ENCODE assay signal across 17 cellular contexts in the genomic region with DNA sequence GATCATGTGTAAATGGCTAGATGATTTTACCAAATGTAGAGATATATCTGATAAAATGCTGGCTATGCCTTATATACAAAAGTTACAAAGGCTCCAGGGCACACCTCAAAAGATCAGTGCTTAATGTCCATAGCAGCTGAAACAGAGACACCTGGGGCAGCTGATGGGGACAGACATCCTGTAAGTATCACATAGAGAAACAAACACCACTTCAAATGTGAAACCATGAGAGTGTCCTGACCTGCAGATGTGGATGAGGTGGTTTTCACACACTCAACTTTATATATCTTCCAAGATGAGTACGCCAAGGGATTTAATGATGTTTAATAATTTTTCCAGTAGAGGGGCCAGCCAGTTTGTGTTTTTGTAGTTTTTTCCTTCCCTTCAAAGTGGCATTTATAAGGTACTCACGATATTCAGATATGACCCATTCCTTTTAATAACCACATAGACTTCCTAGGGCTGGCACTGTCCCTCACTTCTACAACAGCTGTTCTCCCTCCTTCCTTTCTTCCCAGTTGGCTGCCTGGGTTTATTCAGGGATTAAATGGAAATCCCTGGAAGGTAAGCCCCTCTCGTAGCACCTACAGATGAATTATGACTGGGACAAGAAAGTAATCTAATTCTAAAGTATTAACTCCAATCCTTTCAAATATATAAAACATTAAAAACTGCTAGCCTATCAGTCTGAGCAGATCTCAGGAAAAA.
"Had no signal": no experiment of that assay in that cellular context is flagged by ENCODE, and none has a peak within 500 bp of the region (broad histone marks: within the 10 kb centered on the region; RNA-seq: fewer than 3 reads in every experiment).

No MANE protein-coding gene starts in this region.

- DNase-seq: activated CD4-positive, alpha-beta memory T cell treated with anti-CD3 and anti-CD28 coated beads, Interleukin-2, amount 10 ng/mL, durations not matched to agents 7 days and 5 days; activated effector memory CD4-positive, alpha-beta T cell treated with Interleukin-2 at 50 U/mL for 16 hours; activated naive CD4-positive, alpha-beta T cell treated with anti-CD3 and anti-CD28 coated beads, Interleukin-2, amount 50 U/mL, for 16 hours; activated T-cell treated with anti-CD3 and anti-CD28 coated beads, Interleukin-2, amount 50 U/mL, for 4 hours; dermis blood vessel endothelial cell; effector memory CD8-positive, alpha-beta T cell; foreskin melanocyte; kidney glomerular epithelial cell; left ventricle myocardium superior; mesenchymal stem cell; natural killer cell; stimulated activated CD4-positive, alpha-beta T cell treated with anti-CD3 and anti-CD28 coated beads, Interleukin-4, amount 100 ng/mL, for 24 hours; stimulated activated naive CD4-positive, alpha-beta T cell; substantia nigra had no signal

- H3K4me1 ChIP-seq: tibial nerve, vagina had no signal

- H3K4me3 Mint-ChIP-seq: activated CD4-positive, alpha-beta memory T cell treated with anti-CD3 and anti-CD28 coated beads, Interleukin-2, amount 10 ng/mL, durations not matched to agents 7 days and 5 days; activated T-cell treated with anti-CD3 and anti-CD28 coated beads, Interleukin-2, amount 50 U/mL, for 4 hours; effector memory CD8-positive, alpha-beta T cell; natural killer cell had no signal

- H3K27me3 Mint-ChIP-seq: activated CD4-positive, alpha-beta memory T cell treated with anti-CD3 and anti-CD28 coated beads, Interleukin-2, amount 10 ng/mL, durations not matched to agents 7 days and 5 days; effector memory CD8-positive, alpha-beta T cell had no signal

- H3K27me3 ChIP-seq: tibial nerve, vagina had no signal

- H3K4me1 Mint-ChIP-seq: activated CD4-positive, alpha-beta memory T cell treated with anti-CD3 and anti-CD28 coated beads, Interleukin-2, amount 10 ng/mL, durations not matched to agents 7 days and 5 days; natural killer cell had no signal

- H3K4me3 ChIP-seq: tibial nerve, vagina had no signal

- H3K9me3 ChIP-seq: tibial nerve, vagina had no signal

- ATAC-seq: activated T-cell treated with anti-CD3 and anti-CD28 coated beads, Interleukin-2, amount 50 U/mL, for 4 hours; effector memory CD8-positive, alpha-beta T cell; left ventricle myocardium superior; natural killer cell had no signal

- H3K9me3 Mint-ChIP-seq: activated CD4-positive, alpha-beta memory T cell treated with anti-CD3 and anti-CD28 coated beads, Interleukin-2, amount 10 ng/mL, durations not matched to agents 7 days and 5 days; activated T-cell treated with anti-CD3 and anti-CD28 coated beads, Interleukin-2, amount 50 U/mL, for 4 hours; effector memory CD8-positive, alpha-beta T cell; natural killer cell had no signal

- H3K36me3 ChIP-seq: tibial nerve, vagina had no signal

- H3K27ac ChIP-seq: epithelial cell of prostate, tibial nerve, vagina had no signal

- H3K27ac Mint-ChIP-seq: activated CD4-positive, alpha-beta memory T cell treated with anti-CD3 and anti-CD28 coated beads, Interleukin-2, amount 10 ng/mL, durations not matched to agents 7 days and 5 days; effector memory CD8-positive, alpha-beta T cell; natural killer cell had no signal

- H3K36me3 Mint-ChIP-seq: natural killer cell had no signal
